ENCODE assay signal across 1 cellular context in the genomic region with DNA sequence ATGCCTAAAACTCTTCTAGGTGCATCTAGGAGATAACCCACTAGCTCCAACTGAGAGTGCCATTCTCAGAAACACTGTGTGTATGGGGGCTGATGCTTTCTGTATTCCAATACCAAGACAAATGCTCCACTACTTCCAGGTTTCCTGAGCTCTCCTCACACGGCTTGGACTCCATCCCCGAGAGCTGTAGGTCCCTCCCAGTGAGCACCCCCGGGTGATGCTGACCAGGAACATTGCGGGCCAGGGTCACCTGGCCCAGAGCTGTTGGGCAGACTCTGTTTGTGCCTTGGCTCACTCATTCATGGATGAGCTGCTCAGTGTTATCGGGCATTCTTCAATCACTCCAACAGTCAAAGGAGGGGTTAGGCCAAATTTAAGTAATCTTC.
TF ChIP-seq lines count a peak whose summit lies in the region.

No MANE protein-coding gene starts in this region.

TF ChIP-seq in SK-N-SH, 30 proteins besides CTCF, POLR2A, EP300 and RAD21 (continued from another document):
- TF ChIP-seq, protein P1, sequence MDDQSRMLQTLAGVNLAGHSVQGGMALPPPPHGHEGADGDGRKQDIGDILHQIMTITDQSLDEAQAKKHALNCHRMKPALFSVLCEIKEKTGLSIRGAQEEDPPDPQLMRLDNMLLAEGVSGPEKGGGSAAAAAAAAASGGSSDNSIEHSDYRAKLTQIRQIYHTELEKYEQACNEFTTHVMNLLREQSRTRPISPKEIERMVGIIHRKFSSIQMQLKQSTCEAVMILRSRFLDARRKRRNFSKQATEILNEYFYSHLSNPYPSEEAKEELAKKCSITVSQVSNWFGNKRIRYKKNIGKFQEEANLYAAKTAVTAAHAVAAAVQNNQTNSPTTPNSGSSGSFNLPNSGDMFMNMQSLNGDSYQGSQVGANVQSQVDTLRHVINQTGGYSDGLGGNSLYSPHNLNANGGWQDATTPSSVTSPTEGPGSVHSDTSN (IDR thresholded peaks at IDR 0.05), result no peak
- TF ChIP-seq, protein P2, sequence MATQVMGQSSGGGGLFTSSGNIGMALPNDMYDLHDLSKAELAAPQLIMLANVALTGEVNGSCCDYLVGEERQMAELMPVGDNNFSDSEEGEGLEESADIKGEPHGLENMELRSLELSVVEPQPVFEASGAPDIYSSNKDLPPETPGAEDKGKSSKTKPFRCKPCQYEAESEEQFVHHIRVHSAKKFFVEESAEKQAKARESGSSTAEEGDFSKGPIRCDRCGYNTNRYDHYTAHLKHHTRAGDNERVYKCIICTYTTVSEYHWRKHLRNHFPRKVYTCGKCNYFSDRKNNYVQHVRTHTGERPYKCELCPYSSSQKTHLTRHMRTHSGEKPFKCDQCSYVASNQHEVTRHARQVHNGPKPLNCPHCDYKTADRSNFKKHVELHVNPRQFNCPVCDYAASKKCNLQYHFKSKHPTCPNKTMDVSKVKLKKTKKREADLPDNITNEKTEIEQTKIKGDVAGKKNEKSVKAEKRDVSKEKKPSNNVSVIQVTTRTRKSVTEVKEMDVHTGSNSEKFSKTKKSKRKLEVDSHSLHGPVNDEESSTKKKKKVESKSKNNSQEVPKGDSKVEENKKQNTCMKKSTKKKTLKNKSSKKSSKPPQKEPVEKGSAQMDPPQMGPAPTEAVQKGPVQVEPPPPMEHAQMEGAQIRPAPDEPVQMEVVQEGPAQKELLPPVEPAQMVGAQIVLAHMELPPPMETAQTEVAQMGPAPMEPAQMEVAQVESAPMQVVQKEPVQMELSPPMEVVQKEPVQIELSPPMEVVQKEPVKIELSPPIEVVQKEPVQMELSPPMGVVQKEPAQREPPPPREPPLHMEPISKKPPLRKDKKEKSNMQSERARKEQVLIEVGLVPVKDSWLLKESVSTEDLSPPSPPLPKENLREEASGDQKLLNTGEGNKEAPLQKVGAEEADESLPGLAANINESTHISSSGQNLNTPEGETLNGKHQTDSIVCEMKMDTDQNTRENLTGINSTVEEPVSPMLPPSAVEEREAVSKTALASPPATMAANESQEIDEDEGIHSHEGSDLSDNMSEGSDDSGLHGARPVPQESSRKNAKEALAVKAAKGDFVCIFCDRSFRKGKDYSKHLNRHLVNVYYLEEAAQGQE (IDR thresholded peaks at IDR 0.05; ENCODE audit: low read depth, low read length), result no peak
- TF ChIP-seq RXRA (IDR thresholded peaks at IDR 0.05; ENCODE audit: borderline replicate concordance, low read depth), result no peak
- TF ChIP-seq NRF1 (IDR thresholded peaks at IDR 0.05; ENCODE audit: low read depth, low read length), result no peak
- no peak for TF ChIP-seq RCOR1 (IDR thresholded peaks at IDR 0.05; ENCODE audit: low read length)
- no peak for TF ChIP-seq YY1 (IDR thresholded peaks at IDR 0.05; ENCODE audit: low read depth)
- TF ChIP-seq, protein P3, sequence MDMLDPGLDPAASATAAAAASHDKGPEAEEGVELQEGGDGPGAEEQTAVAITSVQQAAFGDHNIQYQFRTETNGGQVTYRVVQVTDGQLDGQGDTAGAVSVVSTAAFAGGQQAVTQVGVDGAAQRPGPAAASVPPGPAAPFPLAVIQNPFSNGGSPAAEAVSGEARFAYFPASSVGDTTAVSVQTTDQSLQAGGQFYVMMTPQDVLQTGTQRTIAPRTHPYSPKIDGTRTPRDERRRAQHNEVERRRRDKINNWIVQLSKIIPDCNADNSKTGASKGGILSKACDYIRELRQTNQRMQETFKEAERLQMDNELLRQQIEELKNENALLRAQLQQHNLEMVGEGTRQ (IDR thresholded peaks at IDR 0.05; ENCODE audit: borderline replicate concordance, low read depth, low read length), result no peak
- TF ChIP-seq ELF1 (IDR thresholded peaks at IDR 0.05), result no peak
- TF ChIP-seq TCF12 (IDR thresholded peaks at IDR 0.05), result no peak
